Comparison of ENCODE assay signal across 22 cellular contexts in genomic region chr6:2078888-2079287, GRCh38.
"Had no signal": no experiment of that assay in that cellular context is flagged by ENCODE, and none has a peak within 500 bp of the region (broad histone marks: within the 10 kb centered on the region; RNA-seq: fewer than 3 reads in every experiment).

No MANE protein-coding gene starts in this region.

- H3K27me3 ChIP-seq: esophagus muscularis mucosa, gastroesophageal sphincter, right lobe of liver, spleen, tibial artery, upper lobe of left lung, uterus had no signal

- H3K36me3 ChIP-seq: esophagus muscularis mucosa, gastroesophageal sphincter, tibial artery, upper lobe of left lung, uterus had no signal

- H3K27ac Mint-ChIP-seq: dendritic cell treated with granulocyte-macrophage colony-stimulating factor and Interleukin-4, amounts not matched to agents 40 ng/mL and 50 ng/mL, for 4 days; effector memory CD8-positive, alpha-beta T cell; nephron progenitor cell; stimulated activated memory B cell treated with anti-CD40 and anti-IgM and Interleukin-4, amounts not matched to agents 10 μg/mL and 1 μg/mL and 100 μg/mL, for 72 hours had no signal

- DNase-seq: effector memory CD8-positive, alpha-beta T cell; glutamatergic neuron; islet precursor cell; mammary epithelial cell; naive thymus-derived CD4-positive, alpha-beta T cell; nephron progenitor cell; psoas muscle; retina; right lobe of liver; spleen; stimulated activated CD4-positive, alpha-beta T cell treated with anti-CD3 and anti-CD28 coated beads, Interleukin-15, amount 100 ng/mL, for 24 hours; stimulated activated CD4-positive, alpha-beta T cell treated with anti-CD3 and anti-CD28 coated beads, Interleukin-1b, Interleukin-23, amount 100 ng/mL, for 48 hours; stimulated activated CD4-positive, alpha-beta T cell treated with anti-CD3 and anti-CD28 coated beads, Interleukin-4, amount 100 ng/mL, for 24 hours; tibial artery; upper lobe of left lung; uterus had no signal

- H3K4me3 Mint-ChIP-seq: dendritic cell treated with granulocyte-macrophage colony-stimulating factor and Interleukin-4, amounts not matched to agents 40 ng/mL and 50 ng/mL, for 4 days; effector memory CD8-positive, alpha-beta T cell; nephron progenitor cell; stimulated activated memory B cell treated with anti-CD40 and anti-IgM and Interleukin-4, amounts not matched to agents 10 μg/mL and 1 μg/mL and 100 μg/mL, for 72 hours had no signal

- H3K27me3 Mint-ChIP-seq: dendritic cell treated with granulocyte-macrophage colony-stimulating factor and Interleukin-4, amounts not matched to agents 40 ng/mL and 50 ng/mL, for 4 days; effector memory CD8-positive, alpha-beta T cell; stimulated activated memory B cell treated with anti-CD40 and anti-IgM and Interleukin-4, amounts not matched to agents 10 μg/mL and 1 μg/mL and 100 μg/mL, for 72 hours had no signal

- H3K9me3 ChIP-seq: psoas muscle, tibial artery, upper lobe of left lung, uterus had no signal

- H3K4me1 ChIP-seq: esophagus muscularis mucosa, gastroesophageal sphincter, psoas muscle, right lobe of liver, spleen, tibial artery, upper lobe of left lung, uterus had no signal

- H3K27ac ChIP-seq: epithelial cell of prostate, esophagus muscularis mucosa, gastroesophageal sphincter, psoas muscle, right lobe of liver, spleen, tibial artery, upper lobe of left lung, uterus had no signal

- ATAC-seq: effector memory CD8-positive, alpha-beta T cell; gastroesophageal sphincter; left lobe of liver; naive thymus-derived CD4-positive, alpha-beta T cell; psoas muscle; right lobe of liver; stimulated activated memory B cell treated with anti-CD40 and anti-IgM and Interleukin-4, amounts not matched to agents 10 μg/mL and 1 μg/mL and 100 μg/mL, for 72 hours had no signal

- H3K4me3 ChIP-seq: esophagus muscularis mucosa, gastroesophageal sphincter, psoas muscle, right lobe of liver, spleen, tibial artery, upper lobe of left lung, uterus had no signal
